17 cellular contexts compared by ENCODE assay signal in the genomic region with DNA sequence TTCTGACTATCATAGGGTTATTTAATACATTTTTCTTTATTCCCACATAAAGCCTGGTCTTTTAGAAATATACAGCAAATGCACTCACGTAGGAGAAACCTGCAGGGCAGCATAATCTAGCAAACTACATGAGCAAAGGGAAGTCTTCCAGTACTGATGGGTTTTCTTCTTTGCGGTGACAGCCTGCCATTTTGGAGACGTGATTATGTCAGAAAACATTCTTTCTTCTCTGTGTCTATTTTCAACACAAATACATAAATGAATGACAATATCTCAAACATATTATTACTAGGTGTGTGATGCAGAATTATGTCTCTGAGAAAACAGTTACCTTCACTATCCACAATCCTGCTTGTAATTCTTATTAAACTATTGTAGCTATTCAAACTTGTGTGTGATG.
"Had no signal": no experiment of that assay in that cellular context is flagged by ENCODE, and none has a peak within 500 bp of the region (broad histone marks: within the 10 kb centered on the region; RNA-seq: fewer than 3 reads in every experiment).

No MANE protein-coding gene starts in this region.

- H3K27me3 ChIP-seq: stomach, suprapubic skin, testis, thyroid gland, tibial artery, tibial nerve, transverse colon, upper lobe of left lung, upper lobe of right lung, uterus, vagina had no signal

- H3K36me3 ChIP-seq: stomach, suprapubic skin, thoracic aorta, thyroid gland, tibial artery, tibial nerve, transverse colon, upper lobe of left lung, upper lobe of right lung, uterus, vagina had no signal

- H3K27ac ChIP-seq: stomach, suprapubic skin, testis, thoracic aorta, thyroid gland, tibial artery, tibial nerve, transverse colon, upper lobe of left lung, upper lobe of right lung, uterus, vagina had no signal

- H3K9me3 ChIP-seq: stomach, suprapubic skin, testis, thoracic aorta, thyroid gland, tibial artery, tibial nerve, transverse colon, upper lobe of left lung, upper lobe of right lung, uterus, vagina had no signal

- ATAC-seq: stimulated activated effector memory CD8-positive, alpha-beta T cell treated with anti-CD3 and anti-CD28 coated beads, Interleukin-12 subunit alpha, Interleukin-12 subunit beta, amount 100 ng/mL, for 72 hours; stimulated activated memory B cell treated with anti-CD40 and anti-IgM and Interleukin-4, amounts not matched to agents 10 μg/mL and 1 μg/mL and 100 μg/mL, for 72 hours; stimulated activated naive B cell treated with anti-CD40 and anti-IgM and Interleukin-4, amounts not matched to agents 10 μg/mL and 1 μg/mL and 100 μg/mL, for 72 hours; stimulated activated naive CD8-positive, alpha-beta T cell treated with anti-CD3 and anti-CD28 coated beads, Interleukin-15, amount 100 ng/mL, for 72 hours; stimulated activated naive CD8-positive, alpha-beta T cell treated with anti-CD3 and anti-CD28 coated beads, Interleukin-15, Interleukin-2, amounts not matched to agents 100 U/mL and 50 U/mL, for 24 hours; upper lobe of right lung had no signal

- H3K4me3 ChIP-seq: stomach, suprapubic skin, testis, thoracic aorta, thyroid gland, tibial artery, tibial nerve, transverse colon, upper lobe of left lung, upper lobe of right lung, uterus, vagina had no signal
